ENCODE assay signal across 18 cellular contexts in the genomic region with DNA sequence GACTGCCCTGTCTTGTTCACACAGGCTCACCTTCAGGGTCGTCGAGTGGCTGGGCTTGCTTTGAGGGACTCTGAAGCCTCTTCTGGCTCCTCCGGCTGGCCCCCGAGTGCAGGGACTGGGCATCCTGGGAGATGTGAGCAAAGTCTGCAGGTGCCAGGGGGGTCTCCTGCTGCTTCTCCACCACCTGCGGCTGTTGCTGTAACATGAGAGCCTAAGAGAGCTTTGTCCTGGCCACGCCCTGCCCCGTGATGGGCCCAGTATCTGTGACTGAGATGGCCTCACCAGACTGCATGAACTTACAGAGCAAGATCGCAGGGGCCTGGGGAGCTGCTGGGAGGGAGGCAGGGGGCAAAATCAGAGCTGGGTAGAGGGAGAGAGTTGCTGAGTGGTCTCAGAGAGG. TPM values are rescaled to one million over a fixed set of nuclear protein-coding genes. Genes with fewer than 3 reads are reported as not detected.
DNase-seq lines count a peak whose midpoint lies in the region; ATAC-seq and TF ChIP-seq lines count a peak whose summit lies in the region.
"Had no signal": no experiment of that assay in that cellular context is flagged by ENCODE, and none has a peak within 500 bp of the region (broad histone marks: within the 10 kb centered on the region; RNA-seq: fewer than 3 reads in every experiment).

No MANE protein-coding gene starts in this region.

- peak; percentile 41 for DNase-seq in COR-L47 (lab: John Stamatoyannopoulos, UW)
- peak; percentile 90 for DNase-seq in NCI-H510A treated with DMSO at 0.1 percent for 48 hours (lab: John Stamatoyannopoulos, UW)
- DNase-seq in naive thymus-derived CD8-positive, alpha-beta T cell = no peak
- DNase-seq in brain microvascular endothelial cell = no peak
- no peak for DNase-seq in activated CD8-positive, alpha-beta memory T cell treated with anti-CD3 and anti-CD28 coated beads for 24 hours
- DNase-seq: activated CD4-positive, alpha-beta T cell treated with anti-CD3 and anti-CD28 coated beads, Interleukin-2, amount 50 U/mL, for 4 hours; activated T-cell treated with anti-CD3 and anti-CD28 coated beads, Interleukin-2, amount 50 U/mL, for 48 hours; GOT3; SJCRH30 had no signal

- H3K27me3 ChIP-seq in HUES6 (ENCODE audit: control insufficient read depth, insufficient read depth, low read length) (no peaks in the 10 kb centered on the region), iPS-20b (ENCODE audit: insufficient read depth, low read length) (no peaks in the 10 kb centered on the region), brain microvascular endothelial cell (replicated peaks) (no peaks in the 10 kb centered on the region)
- H3K27me3 ChIP-seq: SJCRH30 had no signal

- H3K4me3 Mint-ChIP-seq in naive thymus-derived CD8-positive, alpha-beta T cell = no peak overlapping the region
- H3K4me3 Mint-ChIP-seq: central memory CD8-positive, alpha-beta T cell; IgD-negative memory B cell had no signal

- POLR2A ChIA-PET in naive thymus-derived CD8-positive, alpha-beta T cell (lab: Charles Lee) = no interaction called here

- H3K27ac ChIP-seq in HUES6 (ENCODE audit: low read depth, low read length) (no peak overlapping the region), iPS-20b (ENCODE audit: low read length) (no peak overlapping the region), brain microvascular endothelial cell (no peak overlapping the region)
- H3K27ac ChIP-seq: SJCRH30 had no signal

- H3K9me3 Mint-ChIP-seq in naive thymus-derived CD8-positive, alpha-beta T cell = peaks cover 0 to 13% (median 8%) of the 10 kb centered on the region in 9 donors

- in situ Hi-C loops in brain microvascular endothelial cell (cut with HindIII; ENCODE audit: low pct_ligation_motif_present, low sequenced_read_pairs) = no loop called here

- H3K36me3 ChIP-seq in HUES6 (ENCODE audit: control insufficient read depth, insufficient read depth, low read length) (no peaks in the 10 kb centered on the region), iPS-20b (ENCODE audit: insufficient read depth, low read depth, low read length) (no peaks in the 10 kb centered on the region), brain microvascular endothelial cell (replicated peaks) (no peaks in the 10 kb centered on the region)
- H3K36me3 ChIP-seq: SJCRH30 had no signal

- H3K9me3 ChIP-seq in HUES6 (ENCODE audit: control insufficient read depth, insufficient read depth, low read depth, low read length) = peaks cover 2% of the 10 kb centered on the region; the same call in 1 of the 2 replicates
- H3K9me3 ChIP-seq in iPS-20b (ENCODE audit: insufficient read depth, low read depth, low read length) = 0 out of 2 replicates have a peak, but pooled peaks cover 3% of the 10 kb centered on the region
- H3K9me3 ChIP-seq: SJCRH30 had no signal

- H3K27me3 Mint-ChIP-seq in naive thymus-derived CD8-positive, alpha-beta T cell = peaks cover 4 to 24% (median 10%) of the 10 kb centered on the region in 5 donors

- no peak for TF ChIP-seq CTCF in brain microvascular endothelial cell (IDR thresholded peaks at IDR 0.05; ENCODE audit: low read depth, low read length, missing control alignments)

- H3K9ac ChIP-seq in HUES6 (ENCODE audit: low read length) (no peak overlapping the region), iPS-20b (ENCODE audit: low read depth, low read length) (peak overlapping the region; percentile 30; the same call in 1 of the 2 replicates)

- peaks cover 0 to 8% (median 0%) of the 10 kb centered on the region in 3 donors for H3K36me3 Mint-ChIP-seq in naive thymus-derived CD8-positive, alpha-beta T cell

- peaks cover 5% of the 10 kb centered on the region for H3K4me1 ChIP-seq in HUES6 (ENCODE audit: control insufficient read depth, insufficient read depth, low read length)
- peaks cover 3% of the 10 kb centered on the region; the same call in 1 of the 2 replicates for H3K4me1 ChIP-seq in iPS-20b (ENCODE audit: insufficient read depth, low read length)
- H3K4me1 ChIP-seq: SJCRH30 had no signal

- H3K27ac Mint-ChIP-seq in naive thymus-derived CD8-positive, alpha-beta T cell = no peak overlapping the region

- ATAC-seq in naive thymus-derived CD8-positive, alpha-beta T cell = no peak
- ATAC-seq in HG03439 (IDR thresholded peaks at IDR 0.05; ENCODE audit: unreplicated experiment) = no peak

- 0 out of 2 replicates have a peak overlapping the region, but pooled peaks have one; percentile 17 for H3K4me3 ChIP-seq in HUES6 (ENCODE audit: low read depth, low read length)
- H3K4me3 ChIP-seq in iPS-20b (ENCODE audit: low read length) = peak overlapping the region; percentile 13; the same call in 1 of the 2 replicates
- no peak overlapping the region for H3K4me3 ChIP-seq in brain microvascular endothelial cell (ENCODE audit: low read depth, low read length)
- H3K4me3 ChIP-seq: SJCRH30 had no signal

- H3K4me1 Mint-ChIP-seq in naive thymus-derived CD8-positive, alpha-beta T cell = peaks cover 0 to 10% (median 0%) of the 10 kb centered on the region in 4 donors

RNA-seq across cellular contexts. Expression of a gene that starts 12.5 kb away (rescaled TPM):
- not detected for total RNA-seq in naive thymus-derived CD8-positive, alpha-beta T cell
- not detected for polyA plus RNA-seq in naive thymus-derived CD8-positive, alpha-beta T cell
- total RNA-seq: frontal cortex, lung microvascular endothelial cell, SJCRH30 had no signal
- polyA plus RNA-seq: IgD-negative memory B cell, neural cell had no signal

RNA-seq across cellular contexts. Expression of a gene that starts 21.8 kb away (rescaled TPM):
- 1 to 10 TPM; 2.5 to 3.2 TPM for total RNA-seq in naive thymus-derived CD8-positive, alpha-beta T cell
- not detected for polyA plus RNA-seq in naive thymus-derived CD8-positive, alpha-beta T cell

RNA-seq across cellular contexts. Expression of a gene that starts 54.3 kb away (rescaled TPM):
- not detected for total RNA-seq in naive thymus-derived CD8-positive, alpha-beta T cell
- polyA plus RNA-seq in naive thymus-derived CD8-positive, alpha-beta T cell = not detected
- total RNA-seq: lung microvascular endothelial cell, renal cortical epithelial cell, SJCRH30 had no signal
- polyA plus RNA-seq: IgD-negative memory B cell, neural cell had no signal

RNA-seq across cellular contexts. Expression of a gene that starts 59.2 kb away (rescaled TPM):
- total RNA-seq in naive thymus-derived CD8-positive, alpha-beta T cell = 10 to 100 TPM; 64.9 to 68.8 TPM
- 10 to 100 TPM; 43.8 to 65.8 (median 58.4) TPM for polyA plus RNA-seq in naive thymus-derived CD8-positive, alpha-beta T cell

RNA-seq across cellular contexts. Expression of a gene that starts 59.4 kb away (rescaled TPM):
- 10 to 100 TPM; 14.6 to 19.0 TPM for total RNA-seq in naive thymus-derived CD8-positive, alpha-beta T cell
- 1 to 10 TPM; 3.4 to 9.7 (median 9.5) TPM for polyA plus RNA-seq in naive thymus-derived CD8-positive, alpha-beta T cell

Comparison
In these comparisons a context has a peak if more than half of its experiments do, and no peak if none do; other contexts are left out.
1. DNase-seq: peak in COR-L47 (single experiment) and NCI-H510A treated with DMSO at 0.1 percent for 48 hours (single experiment); none in naive thymus-derived CD8-positive, alpha-beta T cell (0 of 10), brain microvascular endothelial cell (single experiment) and activated CD8-positive, alpha-beta memory T cell treated with anti-CD3 and anti-CD28 coated beads for 24 hours (single experiment).